In the genomic region with DNA sequence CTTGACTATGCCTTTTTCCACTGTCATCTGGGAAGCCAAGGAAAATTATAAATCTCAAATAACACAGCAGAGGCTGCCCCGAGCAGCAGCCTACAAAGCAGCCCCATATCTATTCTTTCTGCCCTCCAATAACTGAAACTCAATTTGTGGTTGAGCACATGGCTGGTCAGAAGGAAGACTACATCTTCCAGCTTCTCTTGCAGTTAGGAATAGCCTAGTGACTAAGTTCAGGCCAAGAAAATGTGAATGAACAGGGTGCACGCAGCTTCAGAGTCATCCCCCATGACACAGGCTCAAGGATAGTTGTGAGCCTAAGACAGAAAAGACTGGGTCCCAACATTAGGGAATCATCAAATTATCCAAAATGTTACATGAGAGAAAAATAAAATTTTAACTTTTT, we compare ENCODE assay signal across 27 cellular contexts.
"Had no signal": no experiment of that assay in that cellular context is flagged by ENCODE, and none has a peak within 500 bp of the region (broad histone marks: within the 10 kb centered on the region; RNA-seq: fewer than 3 reads in every experiment).

No MANE protein-coding gene starts in this region.

- H3K9me3 ChIP-seq: breast epithelium, MG63, SJSA1 had no signal

- H3K27ac ChIP-seq: breast epithelium, SJSA1 had no signal

- DNase-seq: activated CD4-positive, alpha-beta T cell treated with anti-CD3 and anti-CD28 coated beads for 48 hours; activated CD4-positive, alpha-beta T cell treated with anti-CD3 and anti-CD28 coated beads, Interleukin-2, amount 50 U/mL, for 4 hours; activated CD4-positive, CD25-positive, alpha-beta regulatory T cell treated with anti-CD3 and anti-CD28 coated beads, Interleukin-2, amount 50 U/mL, for 72 hours; activated CD8-positive, alpha-beta memory T cell treated with anti-CD3 and anti-CD28 coated beads, Interleukin-2, amount 10 ng/mL, durations not matched to agents 7 days and 5 days; activated effector memory CD4-positive, alpha-beta T cell treated with Interleukin-2 at 50 U/mL for 16 hours; activated naive CD4-positive, alpha-beta T cell; activated T-cell treated with anti-CD3 and anti-CD28 coated beads, Interleukin-2, amount 50 U/mL, for 24 hours; aorta; caudate nucleus; MG63; NCI-H1092; NCI-H1417 treated with DMSO at 0.1 percent for 48 hours; NCI-H1694; NCI-H2029; NCI-H2107; NCI-H2171 treated with DMSO at 0.1 percent for 48 hours; NCI-H226; NCI-H526; NCI-H774; NK-92 treated with Interleukin-12 subunit alpha and Interleukin-12 subunit beta, amount 100 ng/mL, for 24 hours; OCI-M1; SHP77 had no signal

- ATAC-seq: activated CD8-positive, alpha-beta memory T cell treated with anti-CD3 and anti-CD28 coated beads, Interleukin-2, amount 10 ng/mL, durations not matched to agents 7 days and 5 days had no signal

- H3K27me3 ChIP-seq: breast epithelium, MG63, SJSA1 had no signal

- H3K27ac Mint-ChIP-seq: activated CD8-positive, alpha-beta memory T cell treated with anti-CD3 and anti-CD28 coated beads, Interleukin-2, amount 10 ng/mL, durations not matched to agents 7 days and 5 days; activated naive CD4-positive, alpha-beta T cell treated with anti-CD3 and anti-CD28 coated beads, Interleukin-2, amount 50 U/mL, for 24 hours; activated T-cell treated with anti-CD3 and anti-CD28 coated beads, Interleukin-2, amount 50 U/mL, for 24 hours; activated T-helper 1 cell treated with anti-CD3 and anti-CD28 coated beads, Interleukin-12 subunit alpha, Interleukin-12 subunit beta, Interleukin-2, Interleukin-4 antibody, amounts not matched to agents 30 ng/mL and 10 ng/mL and 1 ng/mL, durations not matched to agents 14 hours and 24 hours and 36 hours; T-helper 1 cell treated with Interleukin-12 subunit alpha and Interleukin-12 subunit beta and Interleukin-4 antibody, amounts not matched to agents 30 μg/mL and 1 μg/mL, for 36 hours had no signal

- H3K9me3 Mint-ChIP-seq: activated naive CD4-positive, alpha-beta T cell treated with anti-CD3 and anti-CD28 coated beads, Interleukin-2, amount 50 U/mL, for 24 hours; activated T-cell treated with anti-CD3 and anti-CD28 coated beads, Interleukin-2, amount 50 U/mL, for 24 hours; activated T-helper 1 cell treated with anti-CD3 and anti-CD28 coated beads, Interleukin-12 subunit alpha, Interleukin-12 subunit beta, Interleukin-2, Interleukin-4 antibody, amounts not matched to agents 30 ng/mL and 10 ng/mL and 1 ng/mL, durations not matched to agents 14 hours and 24 hours and 36 hours; T-helper 1 cell treated with Interleukin-12 subunit alpha and Interleukin-12 subunit beta and Interleukin-4 antibody, amounts not matched to agents 30 μg/mL and 1 μg/mL, for 36 hours had no signal

- H3K4me1 ChIP-seq: breast epithelium, SJSA1 had no signal

- H3K4me3 ChIP-seq: breast epithelium, MG63, SJSA1 had no signal

- H3K36me3 ChIP-seq: breast epithelium, MG63, SJSA1 had no signal

- H3K4me1 Mint-ChIP-seq: activated CD8-positive, alpha-beta memory T cell treated with anti-CD3 and anti-CD28 coated beads, Interleukin-2, amount 10 ng/mL, durations not matched to agents 7 days and 5 days had no signal

- H3K4me3 Mint-ChIP-seq: activated CD8-positive, alpha-beta memory T cell treated with anti-CD3 and anti-CD28 coated beads, Interleukin-2, amount 10 ng/mL, durations not matched to agents 7 days and 5 days; activated naive CD4-positive, alpha-beta T cell treated with anti-CD3 and anti-CD28 coated beads, Interleukin-2, amount 50 U/mL, for 24 hours; activated T-cell treated with anti-CD3 and anti-CD28 coated beads, Interleukin-2, amount 50 U/mL, for 24 hours; activated T-helper 1 cell treated with anti-CD3 and anti-CD28 coated beads, Interleukin-12 subunit alpha, Interleukin-12 subunit beta, Interleukin-2, Interleukin-4 antibody, amounts not matched to agents 30 ng/mL and 10 ng/mL and 1 ng/mL, durations not matched to agents 14 hours and 24 hours and 36 hours; T-helper 1 cell treated with Interleukin-12 subunit alpha and Interleukin-12 subunit beta and Interleukin-4 antibody, amounts not matched to agents 30 μg/mL and 1 μg/mL, for 36 hours had no signal

- H3K27me3 Mint-ChIP-seq: activated CD8-positive, alpha-beta memory T cell treated with anti-CD3 and anti-CD28 coated beads, Interleukin-2, amount 10 ng/mL, durations not matched to agents 7 days and 5 days; activated naive CD4-positive, alpha-beta T cell treated with anti-CD3 and anti-CD28 coated beads, Interleukin-2, amount 50 U/mL, for 24 hours; activated T-cell treated with anti-CD3 and anti-CD28 coated beads, Interleukin-2, amount 50 U/mL, for 24 hours had no signal
